2 cellular contexts compared by ENCODE assay signal in genomic region chr11:133360860-133361688, GRCh38.
TF ChIP-seq lines count a peak whose summit lies in the region.

No MANE protein-coding gene starts in this region.

TF ChIP-seq in GM23338, 12 proteins besides CTCF, POLR2A, EP300 and RAD21:
- TF ChIP-seq, protein P1, sequence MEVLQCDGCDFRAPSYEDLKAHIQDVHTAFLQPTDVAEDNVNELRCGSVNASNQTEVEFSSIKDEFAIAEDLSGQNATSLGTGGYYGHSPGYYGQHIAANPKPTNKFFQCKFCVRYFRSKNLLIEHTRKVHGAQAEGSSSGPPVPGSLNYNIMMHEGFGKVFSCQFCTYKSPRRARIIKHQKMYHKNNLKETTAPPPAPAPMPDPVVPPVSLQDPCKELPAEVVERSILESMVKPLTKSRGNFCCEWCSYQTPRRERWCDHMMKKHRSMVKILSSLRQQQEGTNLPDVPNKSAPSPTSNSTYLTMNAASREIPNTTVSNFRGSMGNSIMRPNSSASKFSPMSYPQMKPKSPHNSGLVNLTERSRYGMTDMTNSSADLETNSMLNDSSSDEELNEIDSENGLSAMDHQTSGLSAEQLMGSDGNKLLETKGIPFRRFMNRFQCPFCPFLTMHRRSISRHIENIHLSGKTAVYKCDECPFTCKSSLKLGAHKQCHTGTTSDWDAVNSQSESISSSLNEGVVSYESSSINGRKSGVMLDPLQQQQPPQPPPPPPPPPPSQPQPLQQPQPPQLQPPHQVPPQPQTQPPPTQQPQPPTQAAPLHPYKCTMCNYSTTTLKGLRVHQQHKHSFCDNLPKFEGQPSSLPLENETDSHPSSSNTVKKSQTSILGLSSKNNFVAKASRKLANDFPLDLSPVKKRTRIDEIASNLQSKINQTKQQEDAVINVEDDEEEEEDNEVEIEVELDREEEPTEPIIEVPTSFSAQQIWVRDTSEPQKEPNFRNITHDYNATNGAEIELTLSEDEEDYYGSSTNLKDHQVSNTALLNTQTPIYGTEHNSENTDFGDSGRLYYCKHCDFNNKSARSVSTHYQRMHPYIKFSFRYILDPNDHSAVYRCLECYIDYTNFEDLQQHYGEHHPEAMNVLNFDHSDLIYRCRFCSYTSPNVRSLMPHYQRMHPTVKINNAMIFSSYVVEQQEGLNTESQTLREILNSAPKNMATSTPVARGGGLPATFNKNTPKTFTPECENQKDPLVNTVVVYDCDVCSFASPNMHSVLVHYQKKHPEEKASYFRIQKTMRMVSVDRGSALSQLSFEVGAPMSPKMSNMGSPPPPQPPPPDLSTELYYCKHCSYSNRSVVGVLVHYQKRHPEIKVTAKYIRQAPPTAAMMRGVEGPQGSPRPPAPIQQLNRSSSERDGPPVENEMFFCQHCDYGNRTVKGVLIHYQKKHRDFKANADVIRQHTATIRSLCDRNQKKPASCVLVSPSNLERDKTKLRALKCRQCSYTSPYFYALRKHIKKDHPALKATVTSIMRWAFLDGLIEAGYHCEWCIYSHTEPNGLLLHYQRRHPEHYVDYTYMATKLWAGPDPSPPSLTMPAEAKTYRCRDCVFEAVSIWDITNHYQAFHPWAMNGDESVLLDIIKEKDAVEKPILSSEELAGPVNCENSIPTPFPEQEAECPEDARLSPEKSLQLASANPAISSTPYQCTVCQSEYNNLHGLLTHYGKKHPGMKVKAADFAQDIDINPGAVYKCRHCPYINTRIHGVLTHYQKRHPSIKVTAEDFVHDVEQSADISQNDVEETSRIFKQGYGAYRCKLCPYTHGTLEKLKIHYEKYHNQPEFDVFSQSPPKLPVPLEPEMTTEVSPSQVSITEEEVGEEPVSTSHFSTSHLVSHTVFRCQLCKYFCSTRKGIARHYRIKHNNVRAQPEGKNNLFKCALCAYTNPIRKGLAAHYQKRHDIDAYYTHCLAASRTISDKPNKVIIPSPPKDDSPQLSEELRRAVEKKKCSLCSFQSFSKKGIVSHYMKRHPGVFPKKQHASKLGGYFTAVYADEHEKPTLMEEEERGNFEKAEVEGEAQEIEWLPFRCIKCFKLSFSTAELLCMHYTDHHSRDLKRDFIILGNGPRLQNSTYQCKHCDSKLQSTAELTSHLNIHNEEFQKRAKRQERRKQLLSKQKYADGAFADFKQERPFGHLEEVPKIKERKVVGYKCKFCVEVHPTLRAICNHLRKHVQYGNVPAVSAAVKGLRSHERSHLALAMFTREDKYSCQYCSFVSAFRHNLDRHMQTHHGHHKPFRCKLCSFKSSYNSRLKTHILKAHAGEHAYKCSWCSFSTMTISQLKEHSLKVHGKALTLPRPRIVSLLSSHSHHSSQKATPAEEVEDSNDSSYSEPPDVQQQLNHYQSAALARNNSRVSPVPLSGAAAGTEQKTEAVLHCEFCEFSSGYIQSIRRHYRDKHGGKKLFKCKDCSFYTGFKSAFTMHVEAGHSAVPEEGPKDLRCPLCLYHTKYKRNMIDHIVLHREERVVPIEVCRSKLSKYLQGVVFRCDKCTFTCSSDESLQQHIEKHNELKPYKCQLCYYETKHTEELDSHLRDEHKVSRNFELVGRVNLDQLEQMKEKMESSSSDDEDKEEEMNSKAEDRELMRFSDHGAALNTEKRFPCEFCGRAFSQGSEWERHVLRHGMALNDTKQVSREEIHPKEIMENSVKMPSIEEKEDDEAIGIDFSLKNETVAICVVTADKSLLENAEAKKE (CRISPR knock-in tag; IDR thresholded peaks at IDR 0.05), result no peak
- TF ChIP-seq POLR2AphosphoS5 (IDR thresholded peaks at IDR 0.05; ENCODE audit: low read depth), result no peak
- no peak for TF ChIP-seq ZNF114 (CRISPR knock-in tag; IDR thresholded peaks at IDR 0.05)
- TF ChIP-seq STAT1 (IDR thresholded peaks at IDR 0.05; ENCODE audit: unreplicated experiment), result no peak
- no peak for TF ChIP-seq JUNB (IDR thresholded peaks at IDR 0.05; ENCODE audit: unreplicated experiment)
- TF ChIP-seq, protein P2, sequence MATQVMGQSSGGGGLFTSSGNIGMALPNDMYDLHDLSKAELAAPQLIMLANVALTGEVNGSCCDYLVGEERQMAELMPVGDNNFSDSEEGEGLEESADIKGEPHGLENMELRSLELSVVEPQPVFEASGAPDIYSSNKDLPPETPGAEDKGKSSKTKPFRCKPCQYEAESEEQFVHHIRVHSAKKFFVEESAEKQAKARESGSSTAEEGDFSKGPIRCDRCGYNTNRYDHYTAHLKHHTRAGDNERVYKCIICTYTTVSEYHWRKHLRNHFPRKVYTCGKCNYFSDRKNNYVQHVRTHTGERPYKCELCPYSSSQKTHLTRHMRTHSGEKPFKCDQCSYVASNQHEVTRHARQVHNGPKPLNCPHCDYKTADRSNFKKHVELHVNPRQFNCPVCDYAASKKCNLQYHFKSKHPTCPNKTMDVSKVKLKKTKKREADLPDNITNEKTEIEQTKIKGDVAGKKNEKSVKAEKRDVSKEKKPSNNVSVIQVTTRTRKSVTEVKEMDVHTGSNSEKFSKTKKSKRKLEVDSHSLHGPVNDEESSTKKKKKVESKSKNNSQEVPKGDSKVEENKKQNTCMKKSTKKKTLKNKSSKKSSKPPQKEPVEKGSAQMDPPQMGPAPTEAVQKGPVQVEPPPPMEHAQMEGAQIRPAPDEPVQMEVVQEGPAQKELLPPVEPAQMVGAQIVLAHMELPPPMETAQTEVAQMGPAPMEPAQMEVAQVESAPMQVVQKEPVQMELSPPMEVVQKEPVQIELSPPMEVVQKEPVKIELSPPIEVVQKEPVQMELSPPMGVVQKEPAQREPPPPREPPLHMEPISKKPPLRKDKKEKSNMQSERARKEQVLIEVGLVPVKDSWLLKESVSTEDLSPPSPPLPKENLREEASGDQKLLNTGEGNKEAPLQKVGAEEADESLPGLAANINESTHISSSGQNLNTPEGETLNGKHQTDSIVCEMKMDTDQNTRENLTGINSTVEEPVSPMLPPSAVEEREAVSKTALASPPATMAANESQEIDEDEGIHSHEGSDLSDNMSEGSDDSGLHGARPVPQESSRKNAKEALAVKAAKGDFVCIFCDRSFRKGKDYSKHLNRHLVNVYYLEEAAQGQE (IDR thresholded peaks at IDR 0.05; ENCODE audit: unreplicated experiment), result no peak
- no peak for TF ChIP-seq ZNF331 (CRISPR knock-in tag; IDR thresholded peaks at IDR 0.05; ENCODE audit: low read depth)
- TF ChIP-seq EZH2 (IDR thresholded peaks at IDR 0.05; ENCODE audit: low read depth, unreplicated experiment), result no peak
- TF ChIP-seq, protein P3, sequence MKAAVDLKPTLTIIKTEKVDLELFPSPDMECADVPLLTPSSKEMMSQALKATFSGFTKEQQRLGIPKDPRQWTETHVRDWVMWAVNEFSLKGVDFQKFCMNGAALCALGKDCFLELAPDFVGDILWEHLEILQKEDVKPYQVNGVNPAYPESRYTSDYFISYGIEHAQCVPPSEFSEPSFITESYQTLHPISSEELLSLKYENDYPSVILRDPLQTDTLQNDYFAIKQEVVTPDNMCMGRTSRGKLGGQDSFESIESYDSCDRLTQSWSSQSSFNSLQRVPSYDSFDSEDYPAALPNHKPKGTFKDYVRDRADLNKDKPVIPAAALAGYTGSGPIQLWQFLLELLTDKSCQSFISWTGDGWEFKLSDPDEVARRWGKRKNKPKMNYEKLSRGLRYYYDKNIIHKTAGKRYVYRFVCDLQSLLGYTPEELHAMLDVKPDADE (IDR thresholded peaks at IDR 0.05), result no peak
- no peak for TF ChIP-seq CREB1 (CRISPR knock-in tag; IDR thresholded peaks at IDR 0.05; ENCODE audit: low read depth)
- no peak for TF ChIP-seq EZH2phosphoT487 (IDR thresholded peaks at IDR 0.05; ENCODE audit: unreplicated experiment)
- no peak for TF ChIP-seq NANOG (IDR thresholded peaks at IDR 0.05; ENCODE audit: borderline replicate concordance)

TF ChIP-seq in GM12878, 131 proteins besides CTCF, POLR2A, EP300 and RAD21 (continued from another document):
- TF ChIP-seq MEF2B (IDR thresholded peaks at IDR 0.05; ENCODE audit: partially characterized antibody, poor library complexity, severe bottlenecking) (peak; percentile 35), BHLHE40 (IDR thresholded peaks at IDR 0.05; ENCODE audit: borderline replicate concordance in 1 of 2, low read depth in 2 of 2, low read length in 1 of 2) (0 out of 4 replicates have a peak, but pooled peaks of 1 of the 2 experiments have one; percentile 4), TCF3 (IDR thresholded peaks at IDR 0.05; ENCODE audit: borderline replicate concordance, insufficient read depth, low read depth, low read length) (no peak), PKNOX1 (IDR thresholded peaks at IDR 0.05) (peak; percentile 68), PAX5 (IDR thresholded peaks at IDR 0.05; ENCODE audit: borderline replicate concordance, low read depth, low read length) (peak; percentile 41; the same call in 1 of the 2 replicates), NR2F1 (conservative IDR thresholded peaks at IDR 0.05) (peak; percentile 52; the same call in 1 of the 2 replicates), PBX3 (IDR thresholded peaks at IDR 0.05; ENCODE audit: insufficient replicate concordance, low read depth, low read length) (peak; percentile 47)
- TF ChIP-seq, protein P4, sequence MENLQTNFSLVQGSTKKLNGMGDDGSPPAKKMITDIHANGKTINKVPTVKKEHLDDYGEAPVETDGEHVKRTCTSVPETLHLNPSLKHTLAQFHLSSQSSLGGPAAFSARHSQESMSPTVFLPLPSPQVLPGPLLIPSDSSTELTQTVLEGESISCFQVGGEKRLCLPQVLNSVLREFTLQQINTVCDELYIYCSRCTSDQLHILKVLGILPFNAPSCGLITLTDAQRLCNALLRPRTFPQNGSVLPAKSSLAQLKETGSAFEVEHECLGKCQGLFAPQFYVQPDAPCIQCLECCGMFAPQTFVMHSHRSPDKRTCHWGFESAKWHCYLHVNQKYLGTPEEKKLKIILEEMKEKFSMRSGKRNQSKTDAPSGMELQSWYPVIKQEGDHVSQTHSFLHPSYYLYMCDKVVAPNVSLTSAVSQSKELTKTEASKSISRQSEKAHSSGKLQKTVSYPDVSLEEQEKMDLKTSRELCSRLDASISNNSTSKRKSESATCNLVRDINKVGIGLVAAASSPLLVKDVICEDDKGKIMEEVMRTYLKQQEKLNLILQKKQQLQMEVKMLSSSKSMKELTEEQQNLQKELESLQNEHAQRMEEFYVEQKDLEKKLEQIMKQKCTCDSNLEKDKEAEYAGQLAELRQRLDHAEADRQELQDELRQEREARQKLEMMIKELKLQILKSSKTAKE (IDR thresholded peaks at IDR 0.05; ENCODE audit: low read depth, poor library complexity, severe bottlenecking), result no peak
- TF ChIP-seq, protein P5, sequence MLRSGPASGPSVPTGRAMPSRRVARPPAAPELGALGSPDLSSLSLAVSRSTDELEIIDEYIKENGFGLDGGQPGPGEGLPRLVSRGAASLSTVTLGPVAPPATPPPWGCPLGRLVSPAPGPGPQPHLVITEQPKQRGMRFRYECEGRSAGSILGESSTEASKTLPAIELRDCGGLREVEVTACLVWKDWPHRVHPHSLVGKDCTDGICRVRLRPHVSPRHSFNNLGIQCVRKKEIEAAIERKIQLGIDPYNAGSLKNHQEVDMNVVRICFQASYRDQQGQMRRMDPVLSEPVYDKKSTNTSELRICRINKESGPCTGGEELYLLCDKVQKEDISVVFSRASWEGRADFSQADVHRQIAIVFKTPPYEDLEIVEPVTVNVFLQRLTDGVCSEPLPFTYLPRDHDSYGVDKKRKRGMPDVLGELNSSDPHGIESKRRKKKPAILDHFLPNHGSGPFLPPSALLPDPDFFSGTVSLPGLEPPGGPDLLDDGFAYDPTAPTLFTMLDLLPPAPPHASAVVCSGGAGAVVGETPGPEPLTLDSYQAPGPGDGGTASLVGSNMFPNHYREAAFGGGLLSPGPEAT (IDR thresholded peaks at IDR 0.05; ENCODE audit: low read depth), result 0 out of 2 replicates have a peak, but pooled peaks have one; percentile 31
- TF ChIP-seq, protein P6, sequence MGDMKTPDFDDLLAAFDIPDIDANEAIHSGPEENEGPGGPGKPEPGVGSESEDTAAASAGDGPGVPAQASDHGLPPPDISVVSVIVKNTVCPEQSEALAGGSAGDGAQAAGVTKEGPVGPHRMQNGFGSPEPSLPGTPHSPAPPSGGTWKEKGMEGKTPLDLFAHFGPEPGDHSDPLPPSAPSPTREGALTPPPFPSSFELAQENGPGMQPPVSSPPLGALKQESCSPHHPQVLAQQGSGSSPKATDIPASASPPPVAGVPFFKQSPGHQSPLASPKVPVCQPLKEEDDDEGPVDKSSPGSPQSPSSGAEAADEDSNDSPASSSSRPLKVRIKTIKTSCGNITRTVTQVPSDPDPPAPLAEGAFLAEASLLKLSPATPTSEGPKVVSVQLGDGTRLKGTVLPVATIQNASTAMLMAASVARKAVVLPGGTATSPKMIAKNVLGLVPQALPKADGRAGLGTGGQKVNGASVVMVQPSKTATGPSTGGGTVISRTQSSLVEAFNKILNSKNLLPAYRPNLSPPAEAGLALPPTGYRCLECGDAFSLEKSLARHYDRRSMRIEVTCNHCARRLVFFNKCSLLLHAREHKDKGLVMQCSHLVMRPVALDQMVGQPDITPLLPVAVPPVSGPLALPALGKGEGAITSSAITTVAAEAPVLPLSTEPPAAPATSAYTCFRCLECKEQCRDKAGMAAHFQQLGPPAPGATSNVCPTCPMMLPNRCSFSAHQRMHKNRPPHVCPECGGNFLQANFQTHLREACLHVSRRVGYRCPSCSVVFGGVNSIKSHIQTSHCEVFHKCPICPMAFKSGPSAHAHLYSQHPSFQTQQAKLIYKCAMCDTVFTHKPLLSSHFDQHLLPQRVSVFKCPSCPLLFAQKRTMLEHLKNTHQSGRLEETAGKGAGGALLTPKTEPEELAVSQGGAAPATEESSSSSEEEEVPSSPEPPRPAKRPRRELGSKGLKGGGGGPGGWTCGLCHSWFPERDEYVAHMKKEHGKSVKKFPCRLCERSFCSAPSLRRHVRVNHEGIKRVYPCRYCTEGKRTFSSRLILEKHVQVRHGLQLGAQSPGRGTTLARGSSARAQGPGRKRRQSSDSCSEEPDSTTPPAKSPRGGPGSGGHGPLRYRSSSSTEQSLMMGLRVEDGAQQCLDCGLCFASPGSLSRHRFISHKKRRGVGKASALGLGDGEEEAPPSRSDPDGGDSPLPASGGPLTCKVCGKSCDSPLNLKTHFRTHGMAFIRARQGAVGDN (IDR thresholded peaks at IDR 0.05), result peak; percentile 56; the same call in 1 of the 2 replicates
TF ChIP-seq in GM12878: peak in this region for 13.
